19 cellular contexts compared by ENCODE assay signal in genomic region chr16:70614208-70614951, GRCh38. TPM values are rescaled to one million over a fixed set of nuclear protein-coding genes. Genes with fewer than 3 reads are reported as not detected.
DNase-seq lines count a peak whose midpoint lies in the region; ATAC-seq, FAIRE-seq and TF ChIP-seq lines count a peak whose summit lies in the region.
"Had no signal": no experiment of that assay in that cellular context is flagged by ENCODE, and none has a peak within 500 bp of the region (broad histone marks: within the 10 kb centered on the region; RNA-seq: fewer than 3 reads in every experiment).

No MANE protein-coding gene starts in this region.

- H3K9me3 ChIP-seq in pancreas (no peaks in the 10 kb centered on the region), BE2C (no peaks in the 10 kb centered on the region; the same call in 1 of the 2 replicates)
- H3K9me3 ChIP-seq: BLaER1 had no signal

- H3K4me1 Mint-ChIP-seq in GM23338 = peaks cover 36% of the 10 kb centered on the region
- H3K4me1 Mint-ChIP-seq: IgD-negative memory B cell had no signal

- WGBS in pancreas, 2 donors = 28% methylated on average over 5 of the region's 5 CpGs

- peaks cover 21% of the 10 kb centered on the region for H3K79me2 ChIP-seq in GM23338 (replicated peaks; ENCODE audit: insufficient read depth)

- peaks cover 44% of the 10 kb centered on the region for H3F3A ChIP-seq in GM23338 (replicated peaks; ENCODE audit: low read depth)

- peak overlapping the region; percentile 83 for H3K27ac ChIP-seq in GM23338 (ENCODE audit: low read depth)
- no peak overlapping the region for H3K27ac ChIP-seq in pancreas
- H3K27ac ChIP-seq: BLaER1 had no signal

- H3K4me1 ChIP-seq in GM23338 (ENCODE audit: insufficient read depth) (peaks cover 38% of the 10 kb centered on the region), pancreas (peaks cover 0 to 8% (median 5%) of the 10 kb centered on the region in 3 donors), BE2C (peaks cover 6% of the 10 kb centered on the region; the same call in 1 of the 2 replicates)
- H3K4me1 ChIP-seq: BLaER1 had no signal

- TF ChIP-seq CTCF in GM23338 (conservative IDR thresholded peaks at IDR 0.05; ENCODE audit: low read depth in 2 of 2) (no peak), pancreas (IDR thresholded peaks at IDR 0.05) (no peak), BE2C (IDR thresholded peaks at IDR 0.05; ENCODE audit: low read depth, low read length) (no peak)

- peaks cover 16% of the 10 kb centered on the region for H3K27me3 Mint-ChIP-seq in GM23338 (ENCODE audit: insufficient read depth, low read depth, poor library complexity)
- H3K27me3 Mint-ChIP-seq: IgD-negative memory B cell had no signal

- H3K27me3 ChIP-seq in GM23338 (ENCODE audit: insufficient read depth) (no peaks in the 10 kb centered on the region), pancreas (no peaks in the 10 kb centered on the region), BE2C (no peaks in the 10 kb centered on the region)
- H3K27me3 ChIP-seq: BLaER1 had no signal

- H3K4me3 ChIP-seq in GM23338 (peak overlapping the region; percentile 23; the same call in 1 of the 2 replicates), pancreas (no peak overlapping the region), BE2C (ENCODE audit: low read depth, low read length) (no peak overlapping the region)
- H3K4me3 ChIP-seq: BLaER1 had no signal

- ATAC-seq in GM23338 (no peak), pancreas (peak; percentile 57 to 82 (median 72)), HG02852 (IDR thresholded peaks at IDR 0.05; ENCODE audit: unreplicated experiment) (no peak)

- no peaks in the 10 kb centered on the region for H3K9me2 ChIP-seq in GM23338 (ENCODE audit: insufficient read depth)

- no peaks in the 10 kb centered on the region; the same call in 2 of the 3 replicates for H3K9me3 Mint-ChIP-seq in GM23338
- H3K9me3 Mint-ChIP-seq: IgD-negative memory B cell had no signal

- DNase-seq in GM23338 (ENCODE audit: low spot score) = no peak
- DNase-seq in NCI-H2107 (lab: John Stamatoyannopoulos, UW) = peak; percentile 4
- DNase-seq in amniotic epithelial cell (ENCODE audit: low read depth) = peak; percentile 61
- no peak for DNase-seq in pancreas
- DNase-seq in BE2C = no peak
- DNase-seq in occipital lobe (lab: John Stamatoyannopoulos, UW) = no peak
- DNase-seq in NCI-H748 (lab: John Stamatoyannopoulos, UW; ENCODE audit: unreplicated experiment) = no peak
- DNase-seq: DMS 273 treated with DMSO at 0.1 percent for 48 hours, NCI-H1048, NCI-H146, NCI-H2081 treated with DMSO at 0.1 percent for 48 hours, NCI-H226, NCI-H526, SHP77 had no signal

- H4K20me1 ChIP-seq in GM23338 (replicated peaks; ENCODE audit: insufficient read depth) = peaks cover 7% of the 10 kb centered on the region
- H4K20me1 ChIP-seq: BLaER1 had no signal

- H3K36me3 Mint-ChIP-seq in GM23338 (ENCODE audit: low read depth) = peaks cover 67% of the 10 kb centered on the region
- H3K36me3 Mint-ChIP-seq: IgD-negative memory B cell had no signal

- H3K27ac Mint-ChIP-seq in GM23338 = no peak overlapping the region
- H3K27ac Mint-ChIP-seq: IgD-negative memory B cell had no signal

- FAIRE-seq in pancreas (lab: Jason Lieb, UNC) = no peak
- FAIRE-seq: H54, RCC 7860 had no signal

- H3K36me3 ChIP-seq in GM23338 (ENCODE audit: insufficient read depth) = peaks cover 33% of the 10 kb centered on the region
- no peaks in the 10 kb centered on the region for H3K36me3 ChIP-seq in pancreas
- H3K36me3 ChIP-seq in BE2C = no peaks in the 10 kb centered on the region
- H3K36me3 ChIP-seq: BLaER1 had no signal

- intact Hi-C loops in pancreas (cut with DNase I) = no loop called here

- H2AFZ ChIP-seq in GM23338 = no peak overlapping the region

- no peak overlapping the region for H3K4me2 ChIP-seq in GM23338
- H3K4me2 ChIP-seq: BLaER1 had no signal

- no peak overlapping the region for H3K4me3 Mint-ChIP-seq in GM23338
- H3K4me3 Mint-ChIP-seq: IgD-negative memory B cell had no signal

TF ChIP-seq in GM23338, 12 proteins besides CTCF, POLR2A, EP300 and RAD21:
- no peak for TF ChIP-seq STAT1 (IDR thresholded peaks at IDR 0.05; ENCODE audit: unreplicated experiment)
- TF ChIP-seq POLR2AphosphoS5 (IDR thresholded peaks at IDR 0.05; ENCODE audit: low read depth) = peak; percentile 30; the same call in 1 of the 2 replicates

RNA-seq across cellular contexts. Expression of gene IL34, which starts 32.0 kb away (rescaled TPM):
- total RNA-seq in GM23338 (2014; rRNA removed; shearing (Covaris generic)) = 4.6 and 6.6 TPM in 2 replicates
- polyA plus RNA-seq in GM23338 (2016; fragmentation: Nextera tagmentation; extraction: Ambion mirVana) (3.1 and 4.3 TPM in 2 replicates), pancreas (1 to 10 TPM; 2.6 to 2.7 TPM)
- total RNA-seq in pancreas (1 to 10 TPM in 4 of 6 donors, under 1 TPM in 2; 0.51 to 3.9 (median 1.2) TPM), occipital lobe (1.7 TPM)
- not detected for polyA plus RNA-seq in BE2C (2012; ENCODE audit: insufficient read depth, insufficient read length, low read depth)
- polyA plus RNA-seq: IgD-negative memory B cell had no signal

Comparison
In these comparisons a context has a peak if more than half of its experiments do, and no peak if none do; other contexts are left out.
1. ATAC-seq: peak in pancreas (4 of 4); none in GM23338 (single experiment) and HG02852 (single experiment).
2. DNase-seq: peak in NCI-H2107 (single experiment) and amniotic epithelial cell (single experiment); none in GM23338 (single experiment), pancreas (0 of 6), BE2C (single experiment), occipital lobe (single experiment) and NCI-H748 (single experiment).